16 cellular contexts compared by ENCODE assay signal in genomic region chr6:12436683-12437082, GRCh38.
"Had no signal": no experiment of that assay in that cellular context is flagged by ENCODE, and none has a peak within 500 bp of the region (broad histone marks: within the 10 kb centered on the region; RNA-seq: fewer than 3 reads in every experiment).

No MANE protein-coding gene starts in this region.

- H3K27me3 ChIP-seq: esophagus muscularis mucosa, gastrocnemius medialis, tibial artery had no signal

- ATAC-seq: activated T-cell treated with anti-CD3 and anti-CD28 coated beads, Interleukin-2, amount 50 U/mL, for 4 hours; effector memory CD8-positive, alpha-beta T cell; gastrocnemius medialis had no signal

- H3K9me3 ChIP-seq: gastrocnemius medialis, tibial artery had no signal

- DNase-seq: activated CD4-positive, alpha-beta T cell treated with anti-CD3 and anti-CD28 coated beads for 4 hours; activated CD4-positive, alpha-beta T cell treated with anti-CD3 and anti-CD28 coated beads, Interleukin-2, amount 50 U/mL, for 48 hours; activated CD4-positive, CD25-positive, alpha-beta regulatory T cell; activated CD8-positive, alpha-beta memory T cell treated with anti-CD3 and anti-CD28 coated beads, Interleukin-2, amount 50 U/mL, for 48 hours; activated naive CD4-positive, alpha-beta T cell; activated T-cell treated with anti-CD3 and anti-CD28 coated beads, Interleukin-2, amount 50 U/mL, for 4 hours; central memory CD4-positive, alpha-beta T cell; effector memory CD8-positive, alpha-beta T cell; gastrocnemius medialis; hypothalamus; mesenchymal stem cell; naive B cell; stimulated activated CD4-positive, alpha-beta T cell treated with anti-CD3 and anti-CD28 coated beads, Interleukin-4, amount 100 ng/mL, for 4 hours; substantia nigra; tibial artery had no signal

- H3K27ac ChIP-seq: esophagus muscularis mucosa, gastrocnemius medialis had no signal

- H3K36me3 ChIP-seq: esophagus muscularis mucosa, gastrocnemius medialis, tibial artery had no signal

- H3K4me3 ChIP-seq: esophagus muscularis mucosa, gastrocnemius medialis, tibial artery had no signal
